Comparison of ENCODE assay signal across 36 cellular contexts in the genomic region with DNA sequence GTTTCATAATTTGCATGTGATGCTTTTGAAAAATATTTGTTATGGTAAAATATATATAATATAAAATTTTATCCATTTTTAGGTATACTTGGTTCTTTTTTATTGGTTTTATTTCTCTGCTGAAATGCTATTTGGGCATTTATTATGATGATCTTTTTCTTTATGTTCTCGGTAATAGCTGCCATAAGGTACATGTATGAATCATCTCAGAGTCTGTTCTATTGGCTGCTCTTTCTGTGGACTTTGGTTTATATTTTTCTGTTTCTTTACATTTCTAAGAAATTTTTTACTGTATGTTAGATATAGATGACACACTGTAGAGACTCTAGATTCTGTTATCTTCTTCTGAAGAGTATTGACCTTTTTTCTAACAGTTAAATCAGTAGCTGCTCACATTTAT.
"Had no signal": no experiment of that assay in that cellular context is flagged by ENCODE, and none has a peak within 500 bp of the region (broad histone marks: within the 10 kb centered on the region; RNA-seq: fewer than 3 reads in every experiment).

No MANE protein-coding gene starts in this region.

- H3K4me3 Mint-ChIP-seq: activated naive CD4-positive, alpha-beta T cell treated with anti-CD3 and anti-CD28 coated beads for 36 hours; activated naive CD4-positive, alpha-beta T cell treated with anti-CD3 and anti-CD28 coated beads, Interleukin-2, amount 10 ng/mL, durations not matched to agents 7 days and 5 days; activated naive CD4-positive, alpha-beta T cell treated with anti-CD3 and anti-CD28 coated beads, Interleukin-2, amount 50 U/mL, for 24 hours; activated naive CD8-positive, alpha-beta T cell; activated naive CD8-positive, alpha-beta T cell treated with anti-CD3 and anti-CD28 coated beads for 36 hours; activated naive CD8-positive, alpha-beta T cell treated with anti-CD3 and anti-CD28 coated beads, Interleukin-2, amount 10 ng/mL, durations not matched to agents 7 days and 5 days; activated naive CD8-positive, alpha-beta T cell treated with anti-CD3 and anti-CD28 coated beads, Interleukin-2, amount 50 U/mL, for 24 hours; activated T-cell treated with anti-CD3 and anti-CD28 coated beads, Interleukin-2, amount 50 U/mL, for 24 hours; activated T-cell treated with anti-CD3 and anti-CD28 coated beads, Interleukin-2, amount 50 U/mL, for 4 hours; activated T-helper 1 cell treated with anti-CD3 and anti-CD28 coated beads, Interleukin-12 subunit alpha, Interleukin-12 subunit beta, Interleukin-2, Interleukin-4 antibody, amounts not matched to agents 30 ng/mL and 10 ng/mL and 1 ng/mL, durations not matched to agents 14 hours and 24 hours and 36 hours; activated T-helper 17 cell treated with anti-CD3 and anti-CD28 coated beads, Interleukin-2, amount 50 U/mL, for 72 hours; brain; central memory CD8-positive, alpha-beta T cell had no signal

- H3K27me3 ChIP-seq: adrenal gland, ascending aorta, body of pancreas, brain microvascular endothelial cell, breast epithelium, cardiac muscle cell had no signal

- H3K36me3 ChIP-seq: adrenal gland, breast epithelium, cardiac muscle cell had no signal

- H3K27me3 Mint-ChIP-seq: activated naive CD4-positive, alpha-beta T cell treated with anti-CD3 and anti-CD28 coated beads, Interleukin-2, amount 10 ng/mL, durations not matched to agents 7 days and 5 days; activated naive CD4-positive, alpha-beta T cell treated with anti-CD3 and anti-CD28 coated beads, Interleukin-2, amount 50 U/mL, for 24 hours; activated naive CD8-positive, alpha-beta T cell; activated naive CD8-positive, alpha-beta T cell treated with anti-CD3 and anti-CD28 coated beads for 36 hours; activated naive CD8-positive, alpha-beta T cell treated with anti-CD3 and anti-CD28 coated beads, Interleukin-2, amount 10 ng/mL, durations not matched to agents 7 days and 5 days; activated naive CD8-positive, alpha-beta T cell treated with anti-CD3 and anti-CD28 coated beads, Interleukin-2, amount 50 U/mL, for 24 hours; activated T-cell treated with anti-CD3 and anti-CD28 coated beads, Interleukin-2, amount 50 U/mL, for 24 hours; activated T-helper 17 cell treated with anti-CD3 and anti-CD28 coated beads, Interleukin-2, amount 50 U/mL, for 72 hours; central memory CD8-positive, alpha-beta T cell had no signal

- ATAC-seq: activated naive CD4-positive, alpha-beta T cell treated with anti-CD3 and anti-CD28 coated beads, Interleukin-2, amount 50 U/mL, for 72 hours; activated naive CD8-positive, alpha-beta T cell treated with anti-CD3 and anti-CD28 coated beads, Interleukin-2, amount 50 U/mL, for 24 hours; activated T-cell treated with anti-CD3 and anti-CD28 coated beads, Interleukin-2, amount 50 U/mL, for 4 hours; activated T-helper 17 cell treated with anti-CD3 and anti-CD28 coated beads, Interleukin-2, amount 50 U/mL, for 72 hours; body of pancreas had no signal

- DNase-seq: activated effector memory CD4-positive, alpha-beta T cell treated with anti-CD3 and anti-CD28 coated beads, Interleukin-2, amount 50 U/mL, for 16 hours; activated effector memory CD4-positive, alpha-beta T cell treated with Interleukin-2 at 50 U/mL for 16 hours; activated gamma-delta T cell; activated gamma-delta T cell treated with Interleukin-2 at 50 U/mL for 16 hours; activated naive CD4-positive, alpha-beta T cell; activated naive CD4-positive, alpha-beta T cell treated with anti-CD3 and anti-CD28 coated beads for 36 hours; activated naive CD4-positive, alpha-beta T cell treated with anti-CD3 and anti-CD28 coated beads, Interleukin-2, amount 10 ng/mL, durations not matched to agents 7 days and 5 days; activated naive CD4-positive, alpha-beta T cell treated with anti-CD3 and anti-CD28 coated beads, Interleukin-2, amount 50 U/mL, for 16 hours; activated naive CD4-positive, alpha-beta T cell treated with Interleukin-2 at 50 U/mL for 16 hours; activated naive CD8-positive, alpha-beta T cell treated with anti-CD3 and anti-CD28 coated beads for 36 hours; activated naive CD8-positive, alpha-beta T cell treated with anti-CD3 and anti-CD28 coated beads, Interleukin-2, amount 10 ng/mL, durations not matched to agents 7 days and 5 days; activated naive CD8-positive, alpha-beta T cell treated with anti-CD3 and anti-CD28 coated beads, Interleukin-2, amount 50 U/mL, for 24 hours; activated T-cell treated with anti-CD3 and anti-CD28 coated beads, Interleukin-2, amount 50 U/mL, for 24 hours; activated T-cell treated with anti-CD3 and anti-CD28 coated beads, Interleukin-2, amount 50 U/mL, for 4 hours; activated T-cell treated with anti-CD3 and anti-CD28 coated beads, Interleukin-2, amount 50 U/mL, for 48 hours; adrenal gland; amniotic stem cell; amygdala; anterior cingulate cortex; aorta; body of pancreas; brain microvascular endothelial cell; caudate nucleus; central memory CD4-positive, alpha-beta T cell; cerebellar nuclear complex had no signal

- H3K27ac Mint-ChIP-seq: activated naive CD4-positive, alpha-beta T cell treated with anti-CD3 and anti-CD28 coated beads for 36 hours; activated naive CD4-positive, alpha-beta T cell treated with anti-CD3 and anti-CD28 coated beads, Interleukin-2, amount 10 ng/mL, durations not matched to agents 7 days and 5 days; activated naive CD4-positive, alpha-beta T cell treated with anti-CD3 and anti-CD28 coated beads, Interleukin-2, amount 50 U/mL, for 24 hours; activated naive CD4-positive, alpha-beta T cell treated with anti-CD3 and anti-CD28 coated beads, Interleukin-2, amount 50 U/mL, for 72 hours; activated naive CD8-positive, alpha-beta T cell; activated naive CD8-positive, alpha-beta T cell treated with anti-CD3 and anti-CD28 coated beads for 36 hours; activated naive CD8-positive, alpha-beta T cell treated with anti-CD3 and anti-CD28 coated beads, Interleukin-2, amount 10 ng/mL, durations not matched to agents 7 days and 5 days; activated naive CD8-positive, alpha-beta T cell treated with anti-CD3 and anti-CD28 coated beads, Interleukin-2, amount 50 U/mL, for 24 hours; activated T-cell treated with anti-CD3 and anti-CD28 coated beads, Interleukin-2, amount 50 U/mL, for 24 hours; activated T-helper 1 cell treated with anti-CD3 and anti-CD28 coated beads, Interleukin-12 subunit alpha, Interleukin-12 subunit beta, Interleukin-2, Interleukin-4 antibody, amounts not matched to agents 30 ng/mL and 10 ng/mL and 1 ng/mL, durations not matched to agents 14 hours and 24 hours and 36 hours; activated T-helper 17 cell treated with anti-CD3 and anti-CD28 coated beads, Interleukin-2, amount 50 U/mL, for 72 hours; activated T-helper 2 cell treated with anti-CD3 and anti-CD28 coated beads, Interferon-gamma antibody, Interleukin-2, Interleukin-4, amounts not matched to agents 10 μg/mL and 5 μg/mL and 100 μg/mL, durations not matched to agents 14 hours and 24 hours and 36 hours; brain had no signal

- H3K4me1 Mint-ChIP-seq: activated naive CD4-positive, alpha-beta T cell treated with anti-CD3 and anti-CD28 coated beads, Interleukin-2, amount 10 ng/mL, durations not matched to agents 7 days and 5 days; activated naive CD4-positive, alpha-beta T cell treated with anti-CD3 and anti-CD28 coated beads, Interleukin-2, amount 50 U/mL, for 24 hours; activated T-helper 17 cell treated with anti-CD3 and anti-CD28 coated beads, Interleukin-2, amount 50 U/mL, for 72 hours; central memory CD8-positive, alpha-beta T cell had no signal

- H3K4me3 ChIP-seq: adrenal gland, ascending aorta, body of pancreas, breast epithelium, cardiac muscle cell had no signal

- H3K4me1 ChIP-seq: adrenal gland, breast epithelium had no signal

- H3K27ac ChIP-seq: adrenal gland, ascending aorta, body of pancreas, brain microvascular endothelial cell, breast epithelium, cardiac muscle cell had no signal
